ENCODE assay signal across 1 cellular context in the genomic region with DNA sequence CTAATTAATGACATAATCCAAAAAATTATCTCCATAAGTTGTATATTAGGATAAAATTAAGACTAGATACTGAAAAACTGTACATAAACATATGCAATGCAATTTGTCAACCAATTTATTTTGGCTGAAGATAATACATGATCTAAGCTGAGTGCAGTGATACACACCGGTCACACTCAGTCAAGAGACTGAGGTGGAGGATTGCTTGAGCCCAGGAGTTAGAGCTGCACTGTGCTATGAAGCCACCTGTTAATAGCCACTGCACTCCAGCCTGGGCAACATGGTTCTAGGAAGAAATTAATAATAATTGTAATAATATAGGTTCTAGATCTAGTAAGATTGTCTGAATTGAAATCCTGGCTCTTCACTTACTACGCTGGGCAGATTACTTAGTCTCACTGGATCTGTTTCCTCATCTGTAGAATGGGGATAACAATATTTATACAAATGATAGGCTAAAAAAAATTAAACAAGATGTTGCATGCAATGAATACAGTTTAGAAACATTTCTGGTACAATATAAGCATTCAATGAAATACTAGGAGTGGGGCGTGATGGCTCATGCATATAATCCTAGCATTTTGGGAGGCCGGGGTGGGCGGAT.
TF ChIP-seq lines count a peak whose summit lies in the region.

No MANE protein-coding gene starts in this region.

TF ChIP-seq in HCT116, 20 proteins besides CTCF, POLR2A, EP300 and RAD21 (continued from another document):
- TF ChIP-seq, protein P1, sequence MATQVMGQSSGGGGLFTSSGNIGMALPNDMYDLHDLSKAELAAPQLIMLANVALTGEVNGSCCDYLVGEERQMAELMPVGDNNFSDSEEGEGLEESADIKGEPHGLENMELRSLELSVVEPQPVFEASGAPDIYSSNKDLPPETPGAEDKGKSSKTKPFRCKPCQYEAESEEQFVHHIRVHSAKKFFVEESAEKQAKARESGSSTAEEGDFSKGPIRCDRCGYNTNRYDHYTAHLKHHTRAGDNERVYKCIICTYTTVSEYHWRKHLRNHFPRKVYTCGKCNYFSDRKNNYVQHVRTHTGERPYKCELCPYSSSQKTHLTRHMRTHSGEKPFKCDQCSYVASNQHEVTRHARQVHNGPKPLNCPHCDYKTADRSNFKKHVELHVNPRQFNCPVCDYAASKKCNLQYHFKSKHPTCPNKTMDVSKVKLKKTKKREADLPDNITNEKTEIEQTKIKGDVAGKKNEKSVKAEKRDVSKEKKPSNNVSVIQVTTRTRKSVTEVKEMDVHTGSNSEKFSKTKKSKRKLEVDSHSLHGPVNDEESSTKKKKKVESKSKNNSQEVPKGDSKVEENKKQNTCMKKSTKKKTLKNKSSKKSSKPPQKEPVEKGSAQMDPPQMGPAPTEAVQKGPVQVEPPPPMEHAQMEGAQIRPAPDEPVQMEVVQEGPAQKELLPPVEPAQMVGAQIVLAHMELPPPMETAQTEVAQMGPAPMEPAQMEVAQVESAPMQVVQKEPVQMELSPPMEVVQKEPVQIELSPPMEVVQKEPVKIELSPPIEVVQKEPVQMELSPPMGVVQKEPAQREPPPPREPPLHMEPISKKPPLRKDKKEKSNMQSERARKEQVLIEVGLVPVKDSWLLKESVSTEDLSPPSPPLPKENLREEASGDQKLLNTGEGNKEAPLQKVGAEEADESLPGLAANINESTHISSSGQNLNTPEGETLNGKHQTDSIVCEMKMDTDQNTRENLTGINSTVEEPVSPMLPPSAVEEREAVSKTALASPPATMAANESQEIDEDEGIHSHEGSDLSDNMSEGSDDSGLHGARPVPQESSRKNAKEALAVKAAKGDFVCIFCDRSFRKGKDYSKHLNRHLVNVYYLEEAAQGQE (IDR thresholded peaks at IDR 0.05; ENCODE audit: low read depth): no peak
- TF ChIP-seq CEBPB (IDR thresholded peaks at IDR 0.05; ENCODE audit: low read depth): no peak
- no peak for TF ChIP-seq POLR2AphosphoS5 (IDR thresholded peaks at IDR 0.05; ENCODE audit: low read depth, low read length)
- TF ChIP-seq CBX3 (IDR thresholded peaks at IDR 0.05; ENCODE audit: low read depth): no peak
- no peak for TF ChIP-seq TCF7L2 (IDR thresholded peaks at IDR 0.05; ENCODE audit: borderline replicate concordance, extremely low read depth, insufficient read depth, insufficient read length)
- TF ChIP-seq, protein P2, sequence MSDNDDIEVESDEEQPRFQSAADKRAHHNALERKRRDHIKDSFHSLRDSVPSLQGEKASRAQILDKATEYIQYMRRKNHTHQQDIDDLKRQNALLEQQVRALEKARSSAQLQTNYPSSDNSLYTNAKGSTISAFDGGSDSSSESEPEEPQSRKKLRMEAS (IDR thresholded peaks at IDR 0.05): no peak
- no peak for TF ChIP-seq ELF1 (IDR thresholded peaks at IDR 0.05; ENCODE audit: borderline replicate concordance, low read depth)
- TF ChIP-seq ZFX (IDR thresholded peaks at IDR 0.05): no peak
- TF ChIP-seq YY1 (IDR thresholded peaks at IDR 0.05; ENCODE audit: extremely low read depth, insufficient replicate concordance, low read depth, low read length): no peak
- TF ChIP-seq, protein P3, sequence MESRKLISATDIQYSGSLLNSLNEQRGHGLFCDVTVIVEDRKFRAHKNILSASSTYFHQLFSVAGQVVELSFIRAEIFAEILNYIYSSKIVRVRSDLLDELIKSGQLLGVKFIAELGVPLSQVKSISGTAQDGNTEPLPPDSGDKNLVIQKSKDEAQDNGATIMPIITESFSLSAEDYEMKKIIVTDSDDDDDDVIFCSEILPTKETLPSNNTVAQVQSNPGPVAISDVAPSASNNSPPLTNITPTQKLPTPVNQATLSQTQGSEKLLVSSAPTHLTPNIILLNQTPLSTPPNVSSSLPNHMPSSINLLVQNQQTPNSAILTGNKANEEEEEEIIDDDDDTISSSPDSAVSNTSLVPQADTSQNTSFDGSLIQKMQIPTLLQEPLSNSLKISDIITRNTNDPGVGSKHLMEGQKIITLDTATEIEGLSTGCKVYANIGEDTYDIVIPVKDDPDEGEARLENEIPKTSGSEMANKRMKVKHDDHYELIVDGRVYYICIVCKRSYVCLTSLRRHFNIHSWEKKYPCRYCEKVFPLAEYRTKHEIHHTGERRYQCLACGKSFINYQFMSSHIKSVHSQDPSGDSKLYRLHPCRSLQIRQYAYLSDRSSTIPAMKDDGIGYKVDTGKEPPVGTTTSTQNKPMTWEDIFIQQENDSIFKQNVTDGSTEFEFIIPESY (IDR thresholded peaks at IDR 0.05; ENCODE audit: extremely low read depth, insufficient replicate concordance, low read length): no peak
- TF ChIP-seq EZH2phosphoT487 (IDR thresholded peaks at IDR 0.05; ENCODE audit: borderline replicate concordance): no peak
- no peak for TF ChIP-seq ZNF274 (IDR thresholded peaks at IDR 0.05; ENCODE audit: low read depth, low read length)
- TF ChIP-seq SRF (IDR thresholded peaks at IDR 0.05; ENCODE audit: low read depth): no peak
- no peak for TF ChIP-seq SP1 (IDR thresholded peaks at IDR 0.05; ENCODE audit: low read depth)
- no peak for TF ChIP-seq FOSL1 (IDR thresholded peaks at IDR 0.05; ENCODE audit: low read depth)
